8 cellular contexts compared by ENCODE assay signal in the genomic region with DNA sequence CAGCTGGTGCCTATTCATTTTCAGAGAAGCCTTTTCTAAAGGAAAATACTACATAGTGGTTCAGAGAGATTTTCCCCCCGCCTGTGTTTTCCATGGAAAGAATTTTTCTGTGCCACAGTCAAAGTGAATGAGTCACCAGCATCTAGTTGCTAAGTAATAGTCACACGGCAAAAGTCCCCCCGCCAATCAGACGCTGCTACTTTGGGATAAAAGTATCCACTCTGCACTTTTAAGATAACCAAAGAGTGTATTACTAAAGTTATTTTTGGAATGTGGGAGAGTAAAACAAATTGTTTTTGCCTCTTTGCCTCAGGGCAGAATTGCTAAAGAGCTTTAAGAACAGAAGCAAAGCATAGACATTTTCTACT. TPM values are rescaled to one million over a fixed set of nuclear protein-coding genes. Genes with fewer than 3 reads are reported as not detected.
DNase-seq lines count a peak whose midpoint lies in the region; FAIRE-seq and TF ChIP-seq lines count a peak whose summit lies in the region.

No MANE protein-coding gene starts in this region.

- H3K4me3 ChIP-seq in HUES48 (ENCODE audit: low read depth, low read length) (no peak overlapping the region), brain microvascular endothelial cell (ENCODE audit: low read depth, low read length) (no peak overlapping the region), kidney (ENCODE audit: low read length in 2 of 2) (peak overlapping the region in 1 of 2 donors; percentile 16), tibial artery (no peak overlapping the region)

- H3K27ac ChIP-seq in HUES48 (ENCODE audit: low read depth, low read length) (peak overlapping the region; percentile 67), brain microvascular endothelial cell (peak overlapping the region; percentile 30), kidney (ENCODE audit: low read depth in 2 of 2, low read length in 2 of 2) (peak overlapping the region; percentile 74 to 86), tibial artery (peak overlapping the region; percentile 61 to 71)

- H3K9me3 ChIP-seq in HUES48 (ENCODE audit: control insufficient read depth, insufficient read depth, low read length) (no peaks in the 10 kb centered on the region), kidney (ENCODE audit: control insufficient read depth in 1 of 2, low read length in 2 of 2) (no peaks in the 10 kb centered on the region), tibial artery (no peaks in the 10 kb centered on the region)

- no peak for TF ChIP-seq CTCF in brain microvascular endothelial cell (IDR thresholded peaks at IDR 0.05; ENCODE audit: low read depth, low read length, missing control alignments)
- TF ChIP-seq CTCF in kidney (IDR thresholded peaks at IDR 0.05; ENCODE audit: borderline replicate concordance, extremely low read depth, insufficient read depth), result no peak
- no peak for TF ChIP-seq CTCF in tibial artery (IDR thresholded peaks at IDR 0.05)

- H3K9ac ChIP-seq in HUES48 (ENCODE audit: low read depth, low read length), result no peak overlapping the region
- H3K9ac ChIP-seq in kidney (ENCODE audit: low read length in 2 of 2), result peak overlapping the region in 1 of 2 donors; percentile 60

- H3K36me3 ChIP-seq in HUES48 (ENCODE audit: control insufficient read depth, insufficient read depth, low read length) (no peaks in the 10 kb centered on the region), brain microvascular endothelial cell (replicated peaks) (no peaks in the 10 kb centered on the region), kidney (ENCODE audit: control insufficient read depth in 1 of 2, insufficient read depth in 2 of 2, low read length in 2 of 2) (no peaks in the 10 kb centered on the region), tibial artery (no peaks in the 10 kb centered on the region)

- DNase-seq in brain microvascular endothelial cell (peak; percentile 96), kidney (peak; percentile 78), tibial artery (peak; percentile 86 to 90), NCI-H1105 treated with DMSO at 0.1 percent for 48 hours (lab: John Stamatoyannopoulos, UW) (no peak), NCI-H1417 (lab: John Stamatoyannopoulos, UW) (no peak), T-helper 9 cell (no peak), NCI-H1105 (lab: John Stamatoyannopoulos, UW) (no peak)

- H3K27me3 ChIP-seq in HUES48 (ENCODE audit: control insufficient read depth, insufficient read depth, low read length) (peaks cover 35% of the 10 kb centered on the region), brain microvascular endothelial cell (replicated peaks) (no peaks in the 10 kb centered on the region), tibial artery (no peaks in the 10 kb centered on the region)

- in situ Hi-C loops in brain microvascular endothelial cell (cut with HindIII; ENCODE audit: low pct_ligation_motif_present, low sequenced_read_pairs), result no loop called here

- FAIRE-seq in kidney (lab: Jason Lieb, UNC), result peak; percentile 59

- intact Hi-C loops in kidney (cut with DNase I) (no loop called here), tibial artery (cut with DNase I; ENCODE audit: low total_unique reads) (no loop called here)

- H3K4me1 ChIP-seq in HUES48 (ENCODE audit: control insufficient read depth, insufficient read depth, low read length), result peaks cover 20% of the 10 kb centered on the region
- H3K4me1 ChIP-seq in kidney (ENCODE audit: control insufficient read depth in 1 of 2, insufficient read depth in 1 of 2, low read depth in 1 of 2, low read length in 2 of 2), result peaks cover 28 to 38% of the 10 kb centered on the region in 2 donors
- peaks cover 0 to 48% (median 35%) of the 10 kb centered on the region in 4 donors for H3K4me1 ChIP-seq in tibial artery

RNA-seq across cellular contexts. Expression of a gene that starts 23.5 kb away (rescaled TPM):
- total RNA-seq in kidney, result 158 TPM
- 32.3 TPM for polyA plus RNA-seq in kidney (ENCODE audit: insufficient read depth, low read depth, low replicate concordance)

Comparison
In these comparisons a context has a peak if more than half of its experiments do, and no peak if none do; other contexts are left out.
1. H3K27ac ChIP-seq: peak in every context shown above with its lines; median percentile 80 in kidney; 67 in HUES48; 66 in tibial artery; 30 in brain microvascular endothelial cell.
2. DNase-seq: peak in brain microvascular endothelial cell (single experiment), kidney (single experiment) and tibial artery (2 of 2); none in NCI-H1105 treated with DMSO at 0.1 percent for 48 hours (single experiment), NCI-H1417 (0 of 3), T-helper 9 cell (single experiment) and NCI-H1105 (single experiment).